Comparison of ENCODE assay signal across 8 cellular contexts in the genomic region with DNA sequence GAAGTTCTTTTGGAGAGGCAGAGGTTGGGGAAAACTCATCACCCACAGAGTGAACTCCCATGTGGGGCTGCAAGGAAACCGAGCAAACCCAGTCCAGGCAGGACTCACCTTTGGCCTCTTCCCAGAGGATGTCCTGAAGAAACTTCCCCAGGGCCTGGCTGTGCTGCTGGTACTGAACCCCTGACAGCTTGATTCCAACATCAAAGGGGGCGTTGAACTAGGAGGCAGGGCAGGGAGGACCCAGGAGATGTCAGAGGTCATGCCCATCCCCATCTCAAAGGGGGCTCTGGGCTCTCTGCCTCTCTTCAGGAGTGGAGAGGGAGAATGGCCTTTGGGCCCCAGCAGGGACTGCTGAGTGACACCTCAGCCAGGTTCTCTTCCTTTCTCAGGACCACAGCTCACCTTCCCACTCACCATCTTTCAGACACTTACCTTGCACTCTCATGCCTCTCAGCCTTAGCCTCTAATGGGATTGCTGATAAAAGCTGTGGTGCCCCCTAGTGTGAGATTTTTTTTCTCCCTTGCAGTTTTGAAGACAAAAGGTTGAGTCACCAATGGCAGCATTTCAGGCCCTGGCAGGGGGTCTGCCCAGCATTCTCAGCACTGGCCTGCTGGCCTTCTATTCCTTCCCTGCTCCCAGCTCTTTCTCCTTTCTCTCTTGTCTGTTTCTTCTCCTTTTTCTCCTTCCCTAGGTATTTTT. TPM values are rescaled to one million over a fixed set of nuclear protein-coding genes. Genes with fewer than 3 reads are reported as not detected.
DNase-seq lines count a peak whose midpoint lies in the region; ATAC-seq and TF ChIP-seq lines count a peak whose summit lies in the region.

No MANE protein-coding gene starts in this region.

- peaks cover 16% of the 10 kb centered on the region for H3K36me3 ChIP-seq in iPS-18a (ENCODE audit: control insufficient read depth, low read depth, low read length)

- H3K27ac Mint-ChIP-seq in activated T-helper 1 cell treated with anti-CD3 and anti-CD28 coated beads, Interleukin-12 subunit alpha, Interleukin-12 subunit beta, Interleukin-2, Interleukin-4 antibody, amounts not matched to agents 30 ng/mL and 10 ng/mL and 1 ng/mL, durations not matched to agents 14 hours and 24 hours and 36 hours, result peak overlapping the region; percentile 70
- H3K27ac Mint-ChIP-seq in activated T-helper 2 cell treated with anti-CD3 and anti-CD28 coated beads, Interferon-gamma antibody, Interleukin-2, Interleukin-4, amounts not matched to agents 10 μg/mL and 5 μg/mL and 100 μg/mL, durations not matched to agents 14 hours and 24 hours and 36 hours, result no peak overlapping the region

- ATAC-seq in GM19328 (IDR thresholded peaks at IDR 0.05; ENCODE audit: unreplicated experiment), result no peak

- peaks cover 55% of the 10 kb centered on the region for H3K36me3 Mint-ChIP-seq in activated T-helper 1 cell treated with anti-CD3 and anti-CD28 coated beads, Interleukin-12 subunit alpha, Interleukin-12 subunit beta, Interleukin-2, Interleukin-4 antibody, amounts not matched to agents 30 ng/mL and 10 ng/mL and 1 ng/mL, durations not matched to agents 14 hours and 24 hours and 36 hours (ENCODE audit: low read depth)
- peaks cover 74% of the 10 kb centered on the region for H3K36me3 Mint-ChIP-seq in activated T-helper 2 cell treated with anti-CD3 and anti-CD28 coated beads, Interferon-gamma antibody, Interleukin-2, Interleukin-4, amounts not matched to agents 10 μg/mL and 5 μg/mL and 100 μg/mL, durations not matched to agents 14 hours and 24 hours and 36 hours (ENCODE audit: low read depth)

- H3K27ac ChIP-seq in iPS-18a (ENCODE audit: low read length), result peak overlapping the region; percentile 46

- no peak overlapping the region for H3K4me3 ChIP-seq in iPS-18a (ENCODE audit: low read length)

- no peak for TF ChIP-seq EP300 in Ishikawa (IDR thresholded peaks at IDR 0.05; ENCODE audit: borderline replicate concordance)

- no peaks in the 10 kb centered on the region for H3K27me3 Mint-ChIP-seq in activated T-helper 1 cell treated with anti-CD3 and anti-CD28 coated beads, Interleukin-12 subunit alpha, Interleukin-12 subunit beta, Interleukin-2, Interleukin-4 antibody, amounts not matched to agents 30 ng/mL and 10 ng/mL and 1 ng/mL, durations not matched to agents 14 hours and 24 hours and 36 hours (ENCODE audit: insufficient read depth)
- no peaks in the 10 kb centered on the region for H3K27me3 Mint-ChIP-seq in activated T-helper 2 cell treated with anti-CD3 and anti-CD28 coated beads, Interferon-gamma antibody, Interleukin-2, Interleukin-4, amounts not matched to agents 10 μg/mL and 5 μg/mL and 100 μg/mL, durations not matched to agents 14 hours and 24 hours and 36 hours (ENCODE audit: low read depth)

- DNase-seq in DMS79 treated with DMSO at 0.1 percent for 48 hours (lab: John Stamatoyannopoulos, UW) (peak; percentile 63), MV-4-11 (lab: John Stamatoyannopoulos, UW) (no peak)
- no peak for DNase-seq in activated T-helper 1 cell treated with anti-CD3 and anti-CD28 coated beads, Interleukin-12 subunit alpha, Interleukin-12 subunit beta, Interleukin-2, Interleukin-4 antibody, amounts not matched to agents 30 ng/mL and 10 ng/mL and 1 ng/mL, durations not matched to agents 14 hours and 24 hours and 36 hours (ENCODE audit: low spot score)
- DNase-seq in activated T-helper 2 cell treated with anti-CD3 and anti-CD28 coated beads, Interferon-gamma antibody, Interleukin-2, Interleukin-4, amounts not matched to agents 10 μg/mL and 5 μg/mL and 100 μg/mL, durations not matched to agents 14 hours and 24 hours and 36 hours (ENCODE audit: low spot score), result no peak
- DNase-seq in activated CD4-positive, CD25-positive, alpha-beta regulatory T cell treated with anti-CD3 and anti-CD28 coated beads, Interleukin-2, amount 50 U/mL, for 72 hours, result no peak

- H3K4me3 Mint-ChIP-seq in activated T-helper 1 cell treated with anti-CD3 and anti-CD28 coated beads, Interleukin-12 subunit alpha, Interleukin-12 subunit beta, Interleukin-2, Interleukin-4 antibody, amounts not matched to agents 30 ng/mL and 10 ng/mL and 1 ng/mL, durations not matched to agents 14 hours and 24 hours and 36 hours, result no peak overlapping the region
- no peak overlapping the region for H3K4me3 Mint-ChIP-seq in activated T-helper 2 cell treated with anti-CD3 and anti-CD28 coated beads, Interferon-gamma antibody, Interleukin-2, Interleukin-4, amounts not matched to agents 10 μg/mL and 5 μg/mL and 100 μg/mL, durations not matched to agents 14 hours and 24 hours and 36 hours (ENCODE audit: low read depth)

- H3K9me3 Mint-ChIP-seq in activated T-helper 1 cell treated with anti-CD3 and anti-CD28 coated beads, Interleukin-12 subunit alpha, Interleukin-12 subunit beta, Interleukin-2, Interleukin-4 antibody, amounts not matched to agents 30 ng/mL and 10 ng/mL and 1 ng/mL, durations not matched to agents 14 hours and 24 hours and 36 hours, result no peaks in the 10 kb centered on the region
- H3K9me3 Mint-ChIP-seq in activated T-helper 2 cell treated with anti-CD3 and anti-CD28 coated beads, Interferon-gamma antibody, Interleukin-2, Interleukin-4, amounts not matched to agents 10 μg/mL and 5 μg/mL and 100 μg/mL, durations not matched to agents 14 hours and 24 hours and 36 hours, result no peaks in the 10 kb centered on the region

- H3K9ac ChIP-seq in iPS-18a (ENCODE audit: low read length), result peak overlapping the region; percentile 4

- H3K4me1 ChIP-seq in iPS-18a (ENCODE audit: control insufficient read depth, low read depth, low read length), result peaks cover 12% of the 10 kb centered on the region

- TF ChIP-seq RAD21 in Ishikawa (IDR thresholded peaks at IDR 0.05; ENCODE audit: low read depth), result no peak

- H3K9me3 ChIP-seq in iPS-18a (ENCODE audit: control insufficient read depth, low read depth, low read length), result no peaks in the 10 kb centered on the region

- intact Hi-C loops in activated T-helper 1 cell treated with anti-CD3 and anti-CD28 coated beads, Interleukin-12 subunit alpha, Interleukin-12 subunit beta, Interleukin-2, Interleukin-4 antibody, amounts not matched to agents 30 ng/mL and 10 ng/mL and 1 ng/mL, durations not matched to agents 14 hours and 24 hours and 36 hours (cut with micrococcal nuclease), result no loop called here
- intact Hi-C loops in activated T-helper 2 cell treated with anti-CD3 and anti-CD28 coated beads, Interferon-gamma antibody, Interleukin-2, Interleukin-4, amounts not matched to agents 10 μg/mL and 5 μg/mL and 100 μg/mL, durations not matched to agents 14 hours and 24 hours and 36 hours (cut with micrococcal nuclease), result loop anchor here (10.0 kb wide), 1 partner anchor 352 kb away; a partner anchor contains a TSS

- H3K27me3 ChIP-seq in iPS-18a (ENCODE audit: control insufficient read depth, insufficient read depth, low read length), result no peaks in the 10 kb centered on the region

- H3K4me1 Mint-ChIP-seq in activated T-helper 1 cell treated with anti-CD3 and anti-CD28 coated beads, Interleukin-12 subunit alpha, Interleukin-12 subunit beta, Interleukin-2, Interleukin-4 antibody, amounts not matched to agents 30 ng/mL and 10 ng/mL and 1 ng/mL, durations not matched to agents 14 hours and 24 hours and 36 hours (ENCODE audit: low read depth), result peaks cover 57% of the 10 kb centered on the region
- H3K4me1 Mint-ChIP-seq in activated T-helper 2 cell treated with anti-CD3 and anti-CD28 coated beads, Interferon-gamma antibody, Interleukin-2, Interleukin-4, amounts not matched to agents 10 μg/mL and 5 μg/mL and 100 μg/mL, durations not matched to agents 14 hours and 24 hours and 36 hours (ENCODE audit: low read depth), result peaks cover 37% of the 10 kb centered on the region

TF ChIP-seq in Ishikawa, 13 proteins besides CTCF, POLR2A, EP300 and RAD21 (continues in another document):
- TF ChIP-seq TEAD4 (IDR thresholded peaks at IDR 0.05) (no peak), CEBPB (IDR thresholded peaks at IDR 0.05) (peak; percentile 6; the same call in 1 of the 2 replicates), TAF1 (IDR thresholded peaks at IDR 0.05; ENCODE audit: low read depth) (no peak), NFIC (IDR thresholded peaks at IDR 0.05) (peak; percentile 51), TCF12 (IDR thresholded peaks at IDR 0.05; ENCODE audit: low read depth) (peak; percentile 21; the same call in 1 of the 2 replicates)

RNA-seq across cellular contexts. Expression of a gene that starts 6.0 kb away (rescaled TPM):
- 1.8 and 2.4 TPM in 2 replicates for total RNA-seq in activated T-helper 1 cell treated with anti-CD3 and anti-CD28 coated beads, Interleukin-12 subunit alpha, Interleukin-12 subunit beta, Interleukin-2, Interleukin-4 antibody, amounts not matched to agents 30 ng/mL and 10 ng/mL and 1 ng/mL, durations not matched to agents 14 hours and 24 hours and 36 hours
- 0.98 and 2.1 TPM in 2 replicates for total RNA-seq in activated T-helper 2 cell treated with anti-CD3 and anti-CD28 coated beads, Interferon-gamma antibody, Interleukin-2, Interleukin-4, amounts not matched to agents 10 μg/mL and 5 μg/mL and 100 μg/mL, durations not matched to agents 14 hours and 24 hours and 36 hours

RNA-seq across cellular contexts. Expression of a gene that starts 34.2 kb away (rescaled TPM):
- total RNA-seq in activated T-helper 1 cell treated with anti-CD3 and anti-CD28 coated beads, Interleukin-12 subunit alpha, Interleukin-12 subunit beta, Interleukin-2, Interleukin-4 antibody, amounts not matched to agents 30 ng/mL and 10 ng/mL and 1 ng/mL, durations not matched to agents 14 hours and 24 hours and 36 hours, result 140 and 142 TPM in 2 replicates
- 133 and 136 TPM in 2 replicates for total RNA-seq in activated T-helper 2 cell treated with anti-CD3 and anti-CD28 coated beads, Interferon-gamma antibody, Interleukin-2, Interleukin-4, amounts not matched to agents 10 μg/mL and 5 μg/mL and 100 μg/mL, durations not matched to agents 14 hours and 24 hours and 36 hours

RNA-seq across cellular contexts. Expression of a gene that starts 38.5 kb away (rescaled TPM):
- total RNA-seq in activated T-helper 1 cell treated with anti-CD3 and anti-CD28 coated beads, Interleukin-12 subunit alpha, Interleukin-12 subunit beta, Interleukin-2, Interleukin-4 antibody, amounts not matched to agents 30 ng/mL and 10 ng/mL and 1 ng/mL, durations not matched to agents 14 hours and 24 hours and 36 hours, result 80.4 and 81.5 TPM in 2 replicates
- total RNA-seq in activated T-helper 2 cell treated with anti-CD3 and anti-CD28 coated beads, Interferon-gamma antibody, Interleukin-2, Interleukin-4, amounts not matched to agents 10 μg/mL and 5 μg/mL and 100 μg/mL, durations not matched to agents 14 hours and 24 hours and 36 hours, result 64.9 and 65.6 TPM in 2 replicates
